ENCODE assay signal across 8 cellular contexts in the genomic region with DNA sequence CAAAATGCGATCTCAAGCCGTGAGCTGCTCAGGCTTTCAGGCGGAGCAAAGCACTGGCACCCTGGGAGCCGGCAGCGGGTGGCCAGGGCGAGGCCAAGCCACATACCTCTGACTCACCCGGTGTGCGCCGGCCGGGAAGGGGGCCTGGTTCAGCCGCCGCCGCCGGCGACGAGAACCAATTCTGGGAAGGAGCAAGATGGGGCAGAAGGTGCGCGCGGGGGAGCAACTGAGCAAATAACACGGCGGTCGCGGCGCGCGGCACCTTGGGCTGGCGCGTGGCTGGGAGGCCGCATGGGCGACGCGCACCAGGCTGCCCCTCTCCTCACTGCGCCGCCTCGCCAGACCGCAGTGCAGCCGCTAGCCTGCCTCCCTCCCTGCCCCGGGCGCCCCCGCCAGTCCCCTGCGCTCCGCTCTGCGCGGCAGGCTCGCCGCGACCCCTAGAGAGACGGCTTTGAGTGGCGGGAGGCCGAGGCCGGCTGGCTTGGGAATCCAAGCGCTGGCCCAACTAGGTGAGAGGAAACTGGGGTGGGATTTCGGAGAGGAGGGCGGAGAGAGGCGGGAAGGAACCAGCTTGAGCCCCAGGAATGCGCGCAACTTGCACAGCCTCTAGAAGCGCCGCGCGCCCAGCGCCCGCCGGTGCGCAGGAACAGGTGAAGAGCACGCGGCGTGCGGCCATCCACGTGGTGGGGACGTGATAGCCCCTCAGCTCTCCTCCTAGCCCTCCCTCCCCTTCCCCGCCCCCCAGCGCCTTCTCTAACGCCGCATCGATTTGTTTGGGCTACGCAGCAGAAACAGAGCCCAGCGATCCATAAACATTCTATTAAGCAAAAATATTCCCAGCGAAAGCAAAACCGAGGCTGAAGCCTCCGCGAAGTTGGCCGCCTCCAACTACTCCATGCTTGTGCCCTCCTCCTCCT. TPM values are rescaled to one million over a fixed set of nuclear protein-coding genes. Genes with fewer than 3 reads are reported as not detected.
A peak's percentile ranks its signal among the peaks of the same experiment; 100 is the strongest.
DNase-seq lines count a peak whose midpoint lies in the region; ATAC-seq and TF ChIP-seq lines count a peak whose summit lies in the region.

No MANE protein-coding gene starts in this region.

- no peaks in the 10 kb centered on the region for H3K36me3 Mint-ChIP-seq in immature natural killer cell

- H3K27me3 Mint-ChIP-seq in immature natural killer cell (ENCODE audit: low read depth in 3 of 3), result peaks cover 20 to 36% (median 25%) of the 10 kb centered on the region in 3 donors

- no peak for ATAC-seq in GM21447 (IDR thresholded peaks at IDR 0.05; ENCODE audit: unreplicated experiment)

- intact Hi-C loops in dorsolateral prefrontal cortex (cut with DNase I), result loop anchor here (10.0 kb wide), 2 partner anchors 79 to 239 kb away; no protein-coding TSS in a partner anchor

- H3K36me3 ChIP-seq in mesodermal cell (ENCODE audit: control insufficient read depth, insufficient read depth, low read length), result peaks cover 37% of the 10 kb centered on the region

- DNase-seq in DMS53 (lab: John Stamatoyannopoulos, UW) (peak; percentile 84), NCI-H748 (lab: John Stamatoyannopoulos, UW; ENCODE audit: unreplicated experiment) (peak; percentile 84), dorsolateral prefrontal cortex (no peak), ureter (ENCODE audit: low spot score) (peak; percentile 56), OCI-M2 (lab: John Stamatoyannopoulos, UW; ENCODE audit: unreplicated experiment) (no peak), immature natural killer cell (no peak)

- H3K27me3 ChIP-seq in dorsolateral prefrontal cortex, result peaks cover 0 to 41% (median 6%) of the 10 kb centered on the region in 45 donors

- H3K9me3 ChIP-seq in mesodermal cell (ENCODE audit: control insufficient read depth, low read length), result no peaks in the 10 kb centered on the region

- peaks cover 0 to 4% of the 10 kb centered on the region in 2 donors for H3K4me1 Mint-ChIP-seq in immature natural killer cell

- H3K4me3 ChIP-seq in dorsolateral prefrontal cortex (peak overlapping the region; percentile 37 to 81 (median 65)), mesodermal cell (ENCODE audit: extremely low read depth, insufficient read depth, low read length, poor library complexity, severe bottlenecking) (peak overlapping the region; percentile 72)

- no peak for TF ChIP-seq CTCF in dorsolateral prefrontal cortex (IDR thresholded peaks at IDR 0.05 in 54 of 56, conservative IDR thresholded peaks at IDR 0.05 in 2 of 56; ENCODE audit: low read depth in 1 of 56, partially characterized antibody in 56 of 56)

- no peak overlapping the region for H3K27ac Mint-ChIP-seq in immature natural killer cell

- H3K9me3 Mint-ChIP-seq in immature natural killer cell, result peaks cover 0 to 4% (median 0%) of the 10 kb centered on the region in 6 donors

- H3K27ac ChIP-seq in dorsolateral prefrontal cortex (peak overlapping the region in 50 of 59 donors; percentile 0 to 88 (median 70)), mesodermal cell (ENCODE audit: low read depth, low read length, severe bottlenecking) (peak overlapping the region; percentile 66)

- peaks cover 22% of the 10 kb centered on the region for H3K4me1 ChIP-seq in mesodermal cell (ENCODE audit: control insufficient read depth, insufficient read depth, low read length, poor library complexity, severe bottlenecking)

- H3K4me3 Mint-ChIP-seq in immature natural killer cell, result no peak overlapping the region

- 1% methylated on average over 43 to 74 of the region's 83 CpGs for WGBS in mesodermal cell (ENCODE audit: insufficient coverage in 2 of 2), 2 experiments

RNA-seq across cellular contexts. Expression of a gene that starts 3.3 kb away (rescaled TPM):
- 10 to 100 TPM; 13.0 to 43.9 (median 24.5) TPM for total RNA-seq in dorsolateral prefrontal cortex
- polyA plus RNA-seq in mesodermal cell (2013, experiment 1 of 2), result 195 TPM
- polyA plus RNA-seq in mesodermal cell (2013, experiment 2 of 2), result 172 TPM
- total RNA-seq in ureter, result 55.8 TPM
- not detected for polyA plus RNA-seq in immature natural killer cell

Comparison
In these comparisons a context has a peak if more than half of its experiments do, and no peak if none do; other contexts are left out.
1. DNase-seq: peak in DMS53 (single experiment), NCI-H748 (single experiment) and ureter (single experiment); none in dorsolateral prefrontal cortex (0 of 10), OCI-M2 (single experiment) and immature natural killer cell (0 of 3).